Comparison of ENCODE assay signal across 20 cellular contexts in the genomic region with DNA sequence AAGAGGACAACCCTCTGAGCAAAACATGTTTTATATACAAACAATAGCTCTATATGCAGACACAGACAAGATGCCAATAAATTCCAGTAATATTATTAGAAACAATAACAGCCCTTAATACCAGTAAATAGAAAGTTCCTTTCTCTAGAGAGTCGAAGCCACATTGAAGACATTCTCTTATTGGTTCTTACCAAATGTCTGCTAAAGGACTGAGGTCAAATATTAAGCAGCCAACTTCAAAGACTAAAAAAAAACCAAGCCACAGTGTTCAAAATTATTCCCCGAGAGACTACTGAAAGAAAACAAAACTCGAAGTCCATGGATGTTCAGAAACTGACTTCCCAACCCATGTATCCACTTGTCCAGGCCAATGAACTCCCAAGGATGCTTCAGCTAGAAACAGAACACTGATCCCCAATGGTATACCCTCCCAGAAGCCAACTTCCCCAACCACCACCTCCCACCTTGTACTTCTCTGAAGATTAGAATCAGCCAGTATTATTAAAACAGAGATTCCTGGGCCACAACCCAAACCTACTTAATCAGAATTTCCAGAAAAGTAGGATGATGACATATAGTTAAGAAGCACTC. TPM values are rescaled to one million over a fixed set of nuclear protein-coding genes. Genes with fewer than 3 reads are reported as not detected.
A peak's percentile ranks its signal among the peaks of the same experiment; 100 is the strongest.
DNase-seq lines count a peak whose midpoint lies in the region; ATAC-seq, FAIRE-seq and TF ChIP-seq lines count a peak whose summit lies in the region.
"Had no signal": no experiment of that assay in that cellular context is flagged by ENCODE, and none has a peak within 500 bp of the region (broad histone marks: within the 10 kb centered on the region; RNA-seq: fewer than 3 reads in every experiment).

No MANE protein-coding gene starts in this region.

- no peak for FAIRE-seq in H54 (lab: Jason Lieb, UNC)

- no peak for TF ChIP-seq RAD21 in SK-N-SH (IDR thresholded peaks at IDR 0.05; ENCODE audit: low read length)

- H3F3A ChIP-seq in SK-N-SH (replicated peaks; ENCODE audit: insufficient read depth), result no peaks in the 10 kb centered on the region

- DNase-seq in Right ventricle myocardium inferior (ENCODE audit: missing footprints) (no peak), cardiac septum (ENCODE audit: low spot score) (no peak), left ventricle myocardium superior (no peak), SK-N-SH (no peak), H54 (ENCODE audit: insufficient read length, low spot score) (no peak), colonic mucosa (no peak)
- no peak for DNase-seq in stimulated activated CD4-positive, alpha-beta T cell treated with anti-CD3 and anti-CD28 coated beads, Interleukin-4, amount 100 ng/mL, for 4 hours
- DNase-seq: AML-193; H9; Kasumi-1; MM.1S; NCI-H1092; NCI-H2081 treated with DMSO at 0.1 percent for 48 hours; NCI-H748 treated with DMSO at 0.1 percent for 48 hours; NK-92 treated with Interleukin-12 subunit alpha and Interleukin-12 subunit beta, amount 100 ng/mL, for 24 hours; Peyer's patch; SHP77 treated with DMSO at 0.1 percent for 48 hours had no signal

- no peaks in the 10 kb centered on the region for H3K27me3 ChIP-seq in subcutaneous abdominal adipose tissue (ENCODE audit: control insufficient read depth in 5 of 5, insufficient read depth in 4 of 5, low read length in 5 of 5)
- H3K27me3 ChIP-seq in SK-N-SH (ENCODE audit: insufficient read depth), result no peaks in the 10 kb centered on the region
- no peaks in the 10 kb centered on the region for H3K27me3 ChIP-seq in colonic mucosa
- H3K27me3 ChIP-seq: Peyer's patch had no signal

- TF ChIP-seq CTCF in SK-N-SH (IDR thresholded peaks at IDR 0.05) (no peak), colonic mucosa (IDR thresholded peaks at IDR 0.05) (no peak)

- no peaks in the 10 kb centered on the region for H3K79me2 ChIP-seq in SK-N-SH (ENCODE audit: insufficient read depth)

- no peaks in the 10 kb centered on the region for H3K9me2 ChIP-seq in SK-N-SH

- H3K9me3 ChIP-seq in subcutaneous abdominal adipose tissue (ENCODE audit: control insufficient read depth in 5 of 5, low read length in 5 of 5) (no peaks in the 10 kb centered on the region), SK-N-SH (no peaks in the 10 kb centered on the region), colonic mucosa (no peaks in the 10 kb centered on the region)
- H3K9me3 ChIP-seq: Peyer's patch had no signal

- no peaks in the 10 kb centered on the region for H4K20me1 ChIP-seq in SK-N-SH (ENCODE audit: insufficient read depth)

- POLR2A ChIA-PET in SK-N-SH (lab: Yijun Ruan, JAX), result no interaction called here

- intact Hi-C loops in Right ventricle myocardium inferior (cut with DNase I) (loop anchor here (2.0 kb wide), 1 partner anchor 56 kb away; no protein-coding TSS in a partner anchor), cardiac septum (cut with DNase I) (no loop called here), left ventricle myocardium superior (cut with micrococcal nuclease) (no loop called here), colonic mucosa (cut with DNase I) (no loop called here)

- peak overlapping the region; percentile 24 for H3K27ac ChIP-seq in subcutaneous abdominal adipose tissue (ENCODE audit: low read depth, low read length)
- H3K27ac ChIP-seq in SK-N-SH (ENCODE audit: low read depth in 2 of 2, low read length in 1 of 2), result no peak overlapping the region
- no peak overlapping the region for H3K27ac ChIP-seq in colonic mucosa
- H3K27ac ChIP-seq: 22Rv1 had no signal

- H3K4me1 ChIP-seq in subcutaneous abdominal adipose tissue (ENCODE audit: control insufficient read depth in 5 of 5, insufficient read depth in 5 of 5, low read length in 5 of 5), result peaks cover 5 to 51% (median 28%) of the 10 kb centered on the region in 5 donors
- H3K4me1 ChIP-seq in SK-N-SH (ENCODE audit: control insufficient read depth in 1 of 2, insufficient read depth in 2 of 2, low read depth in 1 of 2, low read length in 1 of 2), result no peaks in the 10 kb centered on the region
- H3K4me1 ChIP-seq in colonic mucosa, result no peaks in the 10 kb centered on the region
- H3K4me1 ChIP-seq: Peyer's patch had no signal

- H3K4me2 ChIP-seq in SK-N-SH, result no peak overlapping the region

- H3K9ac ChIP-seq in subcutaneous abdominal adipose tissue (ENCODE audit: low read length in 5 of 5), result no peak overlapping the region
- H3K9ac ChIP-seq in SK-N-SH, result no peak overlapping the region
- H3K9ac ChIP-seq in colonic mucosa (ENCODE audit: low read depth in 2 of 2, low read length in 2 of 2), result no peak overlapping the region

- 75% methylated on average over 3 of the region's 3 CpGs for WGBS in SK-N-SH (ENCODE audit: low lambda C conversion rate)

- H3K4me3 ChIP-seq in subcutaneous abdominal adipose tissue (ENCODE audit: low read depth in 1 of 5, low read length in 5 of 5), result no peak overlapping the region
- no peak overlapping the region for H3K4me3 ChIP-seq in SK-N-SH (ENCODE audit: low read depth in 2 of 2, low read length in 1 of 2)
- no peak overlapping the region for H3K4me3 ChIP-seq in colonic mucosa
- H3K4me3 ChIP-seq: Peyer's patch had no signal

- TF ChIP-seq EP300 in SK-N-SH (IDR thresholded peaks at IDR 0.05; ENCODE audit: borderline replicate concordance in 1 of 2, low read depth in 1 of 2, low read length in 1 of 2), result no peak

- H3K36me3 ChIP-seq in subcutaneous abdominal adipose tissue (ENCODE audit: control insufficient read depth in 5 of 5, insufficient read depth in 5 of 5, low read length in 5 of 5) (no peaks in the 10 kb centered on the region), SK-N-SH (replicated peaks in 1 of 2; ENCODE audit: control insufficient read depth in 1 of 2, insufficient read depth in 2 of 2, low read length in 1 of 2) (peaks cover 0 to 12% of the 10 kb centered on the region in 2 experiments), colonic mucosa (no peaks in the 10 kb centered on the region)
- H3K36me3 ChIP-seq: Peyer's patch had no signal

- peak; percentile 69 for ATAC-seq in Right ventricle myocardium inferior
- ATAC-seq in left ventricle myocardium superior, result peak; percentile 71

- TF ChIP-seq POLR2A in H54 (IDR thresholded peaks at IDR 0.05; ENCODE audit: low read depth, low read length), result no peak

- CTCF ChIA-PET in SK-N-SH (lab: Yijun Ruan, JAX), result no interaction called here

- no peak overlapping the region for H2AFZ ChIP-seq in SK-N-SH (ENCODE audit: low read depth)

TF ChIP-seq in SK-N-SH, 30 proteins besides CTCF, POLR2A, EP300 and RAD21 (continues in another document):
- TF ChIP-seq SMC3 (IDR thresholded peaks at IDR 0.05; ENCODE audit: low read depth, low read length), result no peak
- no peak for TF ChIP-seq FOSL2 (IDR thresholded peaks at IDR 0.05; ENCODE audit: borderline replicate concordance, low read depth)
- no peak for TF ChIP-seq ELF1 (IDR thresholded peaks at IDR 0.05)
- TF ChIP-seq SIN3A (IDR thresholded peaks at IDR 0.05; ENCODE audit: borderline replicate concordance, low read depth, low read length), result no peak
- TF ChIP-seq, protein P1, sequence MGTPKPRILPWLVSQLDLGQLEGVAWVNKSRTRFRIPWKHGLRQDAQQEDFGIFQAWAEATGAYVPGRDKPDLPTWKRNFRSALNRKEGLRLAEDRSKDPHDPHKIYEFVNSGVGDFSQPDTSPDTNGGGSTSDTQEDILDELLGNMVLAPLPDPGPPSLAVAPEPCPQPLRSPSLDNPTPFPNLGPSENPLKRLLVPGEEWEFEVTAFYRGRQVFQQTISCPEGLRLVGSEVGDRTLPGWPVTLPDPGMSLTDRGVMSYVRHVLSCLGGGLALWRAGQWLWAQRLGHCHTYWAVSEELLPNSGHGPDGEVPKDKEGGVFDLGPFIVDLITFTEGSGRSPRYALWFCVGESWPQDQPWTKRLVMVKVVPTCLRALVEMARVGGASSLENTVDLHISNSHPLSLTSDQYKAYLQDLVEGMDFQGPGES (IDR thresholded peaks at IDR 0.05; ENCODE audit: low read depth, low read length), result no peak
- no peak for TF ChIP-seq JUND (IDR thresholded peaks at IDR 0.05)
- TF ChIP-seq, protein P2, sequence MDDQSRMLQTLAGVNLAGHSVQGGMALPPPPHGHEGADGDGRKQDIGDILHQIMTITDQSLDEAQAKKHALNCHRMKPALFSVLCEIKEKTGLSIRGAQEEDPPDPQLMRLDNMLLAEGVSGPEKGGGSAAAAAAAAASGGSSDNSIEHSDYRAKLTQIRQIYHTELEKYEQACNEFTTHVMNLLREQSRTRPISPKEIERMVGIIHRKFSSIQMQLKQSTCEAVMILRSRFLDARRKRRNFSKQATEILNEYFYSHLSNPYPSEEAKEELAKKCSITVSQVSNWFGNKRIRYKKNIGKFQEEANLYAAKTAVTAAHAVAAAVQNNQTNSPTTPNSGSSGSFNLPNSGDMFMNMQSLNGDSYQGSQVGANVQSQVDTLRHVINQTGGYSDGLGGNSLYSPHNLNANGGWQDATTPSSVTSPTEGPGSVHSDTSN (IDR thresholded peaks at IDR 0.05), result no peak
- no peak for TF ChIP-seq GATA2 (CRISPR knock-in tag; IDR thresholded peaks at IDR 0.05)
- TF ChIP-seq, protein P3, sequence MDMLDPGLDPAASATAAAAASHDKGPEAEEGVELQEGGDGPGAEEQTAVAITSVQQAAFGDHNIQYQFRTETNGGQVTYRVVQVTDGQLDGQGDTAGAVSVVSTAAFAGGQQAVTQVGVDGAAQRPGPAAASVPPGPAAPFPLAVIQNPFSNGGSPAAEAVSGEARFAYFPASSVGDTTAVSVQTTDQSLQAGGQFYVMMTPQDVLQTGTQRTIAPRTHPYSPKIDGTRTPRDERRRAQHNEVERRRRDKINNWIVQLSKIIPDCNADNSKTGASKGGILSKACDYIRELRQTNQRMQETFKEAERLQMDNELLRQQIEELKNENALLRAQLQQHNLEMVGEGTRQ (IDR thresholded peaks at IDR 0.05; ENCODE audit: borderline replicate concordance, low read depth, low read length), result no peak
- TF ChIP-seq YY1 (IDR thresholded peaks at IDR 0.05; ENCODE audit: low read depth), result no peak
- TF ChIP-seq TAF1 (IDR thresholded peaks at IDR 0.05; ENCODE audit: borderline replicate concordance, low read depth, low read length), result no peak

RNA-seq across cellular contexts. Expression of a gene that starts 51.9 kb away (rescaled TPM):
- total RNA-seq in Right ventricle myocardium inferior, result 7.8 TPM
- total RNA-seq in cardiac septum, result 7.5 TPM
- total RNA-seq in left ventricle myocardium superior, result 5.4 TPM
- polyA plus RNA-seq in SK-N-SH (2012; rRNA removed), result 7.0 and 7.6 TPM in 2 replicates
- polyA plus RNA-seq in SK-N-SH (2012; cell fraction: cytosol; rRNA removed), result 6.5 and 6.8 TPM in 2 replicates
- 11.8 and 14.4 TPM in 2 replicates for polyA plus RNA-seq in SK-N-SH (2012; cell fraction: nucleus; rRNA removed)
- total RNA-seq in colonic mucosa, result 1 to 10 TPM; 1.0 to 2.5 TPM
- polyA plus RNA-seq: CD14-positive monocyte had no signal
